ENCODE assay signal across 13 cellular contexts in genomic region chr10:30041394-30042105, GRCh38. TPM values are rescaled to one million over a fixed set of nuclear protein-coding genes. Genes with fewer than 3 reads are reported as not detected.
DNase-seq lines count a peak whose midpoint lies in the region; ATAC-seq, FAIRE-seq and TF ChIP-seq lines count a peak whose summit lies in the region.
"Had no signal": no experiment of that assay in that cellular context is flagged by ENCODE, and none has a peak within 500 bp of the region (broad histone marks: within the 10 kb centered on the region; RNA-seq: fewer than 3 reads in every experiment).

No MANE protein-coding gene starts in this region.

- no peaks in the 10 kb centered on the region for H3K9me3 ChIP-seq in effector memory CD4-positive, alpha-beta T cell (ENCODE audit: control insufficient read depth, low read length)
- H3K9me3 ChIP-seq: colonic mucosa had no signal

- no peak overlapping the region for H3K27ac ChIP-seq in effector memory CD4-positive, alpha-beta T cell (ENCODE audit: insufficient read depth, low read length, poor library complexity, severe bottlenecking)
- H3K27ac ChIP-seq: colonic mucosa had no signal

- no peak for TF ChIP-seq POLR2A in GM12892 (IDR thresholded peaks at IDR 0.05; ENCODE audit: low read depth, low read length)

- H3K4me3 ChIP-seq in fibroblast of pulmonary artery (replicated peaks; ENCODE audit: low read depth, low read length): no peak overlapping the region
- H3K4me3 ChIP-seq in effector memory CD4-positive, alpha-beta T cell (ENCODE audit: insufficient read depth, low read depth, low read length, poor library complexity, severe bottlenecking): no peak overlapping the region
- H3K4me3 ChIP-seq: colonic mucosa had no signal

- peak; percentile 75 for FAIRE-seq in GM12892 (lab: Jason Lieb, UNC)

- no peak for TF ChIP-seq CTCF in fibroblast of pulmonary artery (IDR thresholded peaks at IDR 0.05; ENCODE audit: low read length, missing control alignments)

- H3K4me1 ChIP-seq in effector memory CD4-positive, alpha-beta T cell (ENCODE audit: control insufficient read depth, insufficient read depth, low read length, poor library complexity, severe bottlenecking): no peaks in the 10 kb centered on the region
- H3K4me1 ChIP-seq: colonic mucosa had no signal

- H3K27me3 ChIP-seq in effector memory CD4-positive, alpha-beta T cell (replicated peaks; ENCODE audit: control insufficient read depth, insufficient read depth, low read length, poor library complexity, severe bottlenecking): peaks cover 2% of the 10 kb centered on the region
- H3K27me3 ChIP-seq: colonic mucosa had no signal

- intact Hi-C loops in sciatic nerve (cut with DNase I): no loop called here

- ATAC-seq in sciatic nerve: peak; percentile 31
- ATAC-seq in activated CD4-positive, CD25-positive, alpha-beta regulatory T cell treated with anti-CD3 and anti-CD28 coated beads, Interleukin-2, amount 50 U/mL, for 24 hours: no peak

- H3K36me3 ChIP-seq in effector memory CD4-positive, alpha-beta T cell (ENCODE audit: control insufficient read depth, insufficient read depth, low read length): no peaks in the 10 kb centered on the region
- H3K36me3 ChIP-seq: colonic mucosa had no signal

- no peak for DNase-seq in GM12892 (ENCODE audit: insufficient read length)
- DNase-seq in NOMO-1 treated with dmso at 0.1 percent for 144 hours (lab: John Stamatoyannopoulos, UW; ENCODE audit: unreplicated experiment): peak; percentile 11
- DNase-seq in fibroblast of pulmonary artery (ENCODE audit: low read depth): peak; percentile 38
- no peak for DNase-seq in sciatic nerve (ENCODE audit: low spot score)
- no peak for DNase-seq in germinal center (ENCODE audit: low spot score)
- no peak for DNase-seq in effector memory CD4-positive, alpha-beta T cell
- DNase-seq in inferior parietal cortex (ENCODE audit: extremely low spot score): no peak
- DNase-seq: activated CD4-positive, alpha-beta T cell treated with anti-CD3 and anti-CD28 coated beads for 1 hour; activated T-cell treated with anti-CD3 and anti-CD28 coated beads, Interleukin-2, amount 50 U/mL, for 24 hours; colonic mucosa; NCI-H2171; stimulated activated CD4-positive, alpha-beta T cell treated with anti-CD3 and anti-CD28 coated beads, Interleukin-4, amount 100 ng/mL, for 1 hour had no signal

RNA-seq across cellular contexts. Expression of gene JCAD, which starts 17.8 kb away (rescaled TPM):
- 0.04 TPM for polyA plus RNA-seq in GM12892 (2012; ENCODE audit: missing spikeins)
- 83.5 TPM for total RNA-seq in sciatic nerve

Comparison
In these comparisons a context has a peak if more than half of its experiments do, and no peak if none do; other contexts are left out.
1. DNase-seq: peak in NOMO-1 treated with dmso at 0.1 percent for 144 hours (single experiment) and fibroblast of pulmonary artery (single experiment); none in GM12892 (single experiment), sciatic nerve (single experiment), germinal center (single experiment), effector memory CD4-positive, alpha-beta T cell (0 of 3) and inferior parietal cortex (single experiment).